Comparison of ENCODE assay signal across 30 cellular contexts in genomic region chr2:202743613-202744012, GRCh38.
"Had no signal": no experiment of that assay in that cellular context is flagged by ENCODE, and none has a peak within 500 bp of the region (broad histone marks: within the 10 kb centered on the region; RNA-seq: fewer than 3 reads in every experiment).

No MANE protein-coding gene starts in this region.

- H3K36me3 ChIP-seq: brain microvascular endothelial cell, esophagus muscularis mucosa had no signal

- ATAC-seq: activated CD4-positive, alpha-beta T cell treated with anti-CD3 and anti-CD28 coated beads for 36 hours; activated CD8-positive, alpha-beta T cell treated with anti-CD3 and anti-CD28 coated beads, Interleukin-2, amount 10 ng/mL, durations not matched to agents 7 days and 5 days; activated T-cell treated with anti-CD3 and anti-CD28 coated beads, Interleukin-2, amount 50 U/mL, for 72 hours; foreskin keratinocyte; gastrocnemius medialis; heart left ventricle had no signal

- H3K4me3 ChIP-seq: coronary artery, dorsolateral prefrontal cortex, esophagus muscularis mucosa, gastrocnemius medialis, heart left ventricle had no signal

- FAIRE-seq: astrocyte had no signal

- H3K4me3 Mint-ChIP-seq: activated CD4-positive, alpha-beta memory T cell treated with anti-CD3 and anti-CD28 coated beads for 36 hours; activated CD4-positive, alpha-beta T cell treated with anti-CD3 and anti-CD28 coated beads for 36 hours; activated CD4-positive, alpha-beta T cell treated with anti-CD3 and anti-CD28 coated beads, Interleukin-2, amount 10 ng/mL, durations not matched to agents 24 days and 14 days; activated CD8-positive, alpha-beta T cell treated with anti-CD3 and anti-CD28 coated beads, Interleukin-2, amount 10 ng/mL, durations not matched to agents 7 days and 5 days; activated naive CD8-positive, alpha-beta T cell; activated T-cell treated with anti-CD3 and anti-CD28 coated beads, Interleukin-2, amount 50 U/mL, for 24 hours; activated T-cell treated with anti-CD3 and anti-CD28 coated beads, Interleukin-2, amount 50 U/mL, for 72 hours; central memory CD8-positive, alpha-beta T cell; dendritic cell treated with granulocyte-macrophage colony-stimulating factor and Interleukin-4, amounts not matched to agents 40 ng/mL and 50 ng/mL, for 4 days; endodermal cell had no signal

- H3K27me3 ChIP-seq: brain microvascular endothelial cell, dorsolateral prefrontal cortex, esophagus muscularis mucosa, foreskin keratinocyte, gastrocnemius medialis, heart left ventricle had no signal

- H3K27me3 Mint-ChIP-seq: activated CD4-positive, alpha-beta memory T cell treated with anti-CD3 and anti-CD28 coated beads for 36 hours; activated CD4-positive, alpha-beta T cell treated with anti-CD3 and anti-CD28 coated beads for 36 hours; activated CD4-positive, alpha-beta T cell treated with anti-CD3 and anti-CD28 coated beads, Interleukin-2, amount 10 ng/mL, durations not matched to agents 24 days and 14 days; activated naive CD8-positive, alpha-beta T cell; activated T-cell treated with anti-CD3 and anti-CD28 coated beads, Interleukin-2, amount 50 U/mL, for 24 hours; central memory CD8-positive, alpha-beta T cell; dendritic cell treated with granulocyte-macrophage colony-stimulating factor and Interleukin-4, amounts not matched to agents 40 ng/mL and 50 ng/mL, for 4 days had no signal

- H3K27ac Mint-ChIP-seq: activated CD4-positive, alpha-beta memory T cell treated with anti-CD3 and anti-CD28 coated beads for 36 hours; activated CD4-positive, alpha-beta T cell treated with anti-CD3 and anti-CD28 coated beads for 36 hours; activated CD4-positive, alpha-beta T cell treated with anti-CD3 and anti-CD28 coated beads, Interleukin-2, amount 10 ng/mL, durations not matched to agents 24 days and 14 days; activated CD8-positive, alpha-beta T cell treated with anti-CD3 and anti-CD28 coated beads, Interleukin-2, amount 10 ng/mL, durations not matched to agents 7 days and 5 days; activated T-cell treated with anti-CD3 and anti-CD28 coated beads, Interleukin-2, amount 50 U/mL, for 24 hours; activated T-cell treated with anti-CD3 and anti-CD28 coated beads, Interleukin-2, amount 50 U/mL, for 72 hours; dendritic cell treated with granulocyte-macrophage colony-stimulating factor and Interleukin-4, amounts not matched to agents 40 ng/mL and 50 ng/mL, for 4 days had no signal

- H3K4me1 ChIP-seq: esophagus muscularis mucosa, foreskin keratinocyte, gastrocnemius medialis, heart left ventricle had no signal

- H3K27ac ChIP-seq: brain microvascular endothelial cell, coronary artery, dorsolateral prefrontal cortex, esophagus muscularis mucosa, foreskin keratinocyte, gastrocnemius medialis, heart left ventricle had no signal

- H3K4me1 Mint-ChIP-seq: activated CD4-positive, alpha-beta T cell treated with anti-CD3 and anti-CD28 coated beads, Interleukin-2, amount 10 ng/mL, durations not matched to agents 24 days and 14 days; central memory CD8-positive, alpha-beta T cell; endodermal cell had no signal

- DNase-seq: activated CD4-positive, alpha-beta memory T cell treated with anti-CD3 and anti-CD28 coated beads for 36 hours; activated CD4-positive, alpha-beta T cell treated with anti-CD3 and anti-CD28 coated beads for 36 hours; activated CD4-positive, alpha-beta T cell treated with anti-CD3 and anti-CD28 coated beads, Interleukin-2, amount 10 ng/mL, durations not matched to agents 24 days and 14 days; activated CD4-positive, CD25-positive, alpha-beta regulatory T cell; activated CD4-positive, CD25-positive, alpha-beta regulatory T cell treated with anti-CD3 and anti-CD28 coated beads, Interleukin-2, amount 50 U/mL, for 72 hours; activated CD8-positive, alpha-beta memory T cell treated with anti-CD3 and anti-CD28 coated beads, Interleukin-2, amount 50 U/mL, for 48 hours; activated CD8-positive, alpha-beta T cell treated with anti-CD3 and anti-CD28 coated beads, Interleukin-2, amount 10 ng/mL, durations not matched to agents 7 days and 5 days; activated gamma-delta T cell; activated naive CD4-positive, alpha-beta T cell treated with Interleukin-2 at 50 U/mL for 16 hours; activated T-cell treated with anti-CD3 and anti-CD28 coated beads for 4 hours; activated T-cell treated with anti-CD3 and anti-CD28 coated beads, Interleukin-2, amount 50 U/mL, for 24 hours; activated T-cell treated with anti-CD3 and anti-CD28 coated beads, Interleukin-2, amount 50 U/mL, for 72 hours; amniotic stem cell; anterior cingulate cortex; brain microvascular endothelial cell; dorsolateral prefrontal cortex; effector memory CD4-positive, alpha-beta T cell; endodermal cell; erythroblast; foreskin keratinocyte; gastrocnemius medialis; glutamatergic neuron; heart left ventricle; T-helper 2 cell had no signal
